ENCODE assay signal across 22 cellular contexts in genomic region chr5:173582198-173583092, GRCh38. TPM values are rescaled to one million over a fixed set of nuclear protein-coding genes. Genes with fewer than 3 reads are reported as not detected.
DNase-seq lines count a peak whose midpoint lies in the region; ATAC-seq, FAIRE-seq and TF ChIP-seq lines count a peak whose summit lies in the region.
"Had no signal": no experiment of that assay in that cellular context is flagged by ENCODE, and none has a peak within 500 bp of the region (broad histone marks: within the 10 kb centered on the region; RNA-seq: fewer than 3 reads in every experiment).

No MANE protein-coding gene starts in this region.

- POLR2A ChIA-PET in activated CD4-positive, alpha-beta T cell treated with anti-CD3 and anti-CD28 coated beads, Interleukin-2, amount 10 ng/mL, durations not matched to agents 7 days and 5 days (lab: Charles Lee): no interaction called here

- no peak for FAIRE-seq in HTR-8/SVneo (lab: Jason Lieb, UNC)
- FAIRE-seq: D721Med, TTC549 had no signal

- H3K4me3 ChIP-seq in BLaER1 (no peak overlapping the region), neural progenitor cell (no peak overlapping the region)
- H3K4me3 ChIP-seq: breast epithelium, left lung, PC-9, suprapubic skin had no signal

- no peaks in the 10 kb centered on the region for H3K79me2 ChIP-seq in neural progenitor cell (ENCODE audit: low read depth)

- H3K36me3 Mint-ChIP-seq in neural progenitor cell: peaks cover 2% of the 10 kb centered on the region
- no peaks in the 10 kb centered on the region for H3K36me3 Mint-ChIP-seq in activated CD4-positive, alpha-beta T cell treated with anti-CD3 and anti-CD28 coated beads, Interleukin-2, amount 10 ng/mL, durations not matched to agents 7 days and 5 days (ENCODE audit: low read depth)
- H3K36me3 Mint-ChIP-seq: activated naive CD8-positive, alpha-beta T cell treated with anti-CD3 and anti-CD28 coated beads, Interleukin-2, amount 10 ng/mL, durations not matched to agents 7 days and 5 days had no signal

- no peak overlapping the region for H3K4me3 Mint-ChIP-seq in neural progenitor cell
- no peak overlapping the region for H3K4me3 Mint-ChIP-seq in activated CD4-positive, alpha-beta T cell treated with anti-CD3 and anti-CD28 coated beads, Interleukin-2, amount 10 ng/mL, durations not matched to agents 7 days and 5 days
- H3K4me3 Mint-ChIP-seq: activated CD4-positive, alpha-beta T cell treated with anti-CD3 and anti-CD28 coated beads, Interleukin-2, amount 10 ng/mL, durations not matched to agents 24 days and 14 days; activated naive CD8-positive, alpha-beta T cell treated with anti-CD3 and anti-CD28 coated beads, Interleukin-2, amount 10 ng/mL, durations not matched to agents 7 days and 5 days; activated T-cell treated with anti-CD3 and anti-CD28 coated beads, Interleukin-2, amount 50 U/mL, for 4 hours; naive thymus-derived CD4-positive, alpha-beta T cell had no signal

- DNase-seq in HTR-8/SVneo (ENCODE audit: insufficient read length, low spot score): peak; percentile 18
- DNase-seq in fibroblast of peridontal ligament (ENCODE audit: extremely low read depth): peak; percentile 52
- no peak for DNase-seq in neural progenitor cell (ENCODE audit: low spot score)
- no peak for DNase-seq in activated CD4-positive, alpha-beta T cell treated with anti-CD3 and anti-CD28 coated beads, Interleukin-2, amount 10 ng/mL, durations not matched to agents 7 days and 5 days
- DNase-seq: foreskin keratinocyte, NCI-H1092 treated with DMSO at 0.1 percent for 48 hours, NCI-H774 had no signal

- H3K9me3 ChIP-seq in BLaER1 (peaks cover 49% of the 10 kb centered on the region), neural progenitor cell (ENCODE audit: low read depth) (no peaks in the 10 kb centered on the region)
- H3K9me3 ChIP-seq: SK-N-SH had no signal

- H3K9me3 Mint-ChIP-seq in neural progenitor cell: peaks cover 25% of the 10 kb centered on the region
- peaks cover 15% of the 10 kb centered on the region for H3K9me3 Mint-ChIP-seq in activated CD4-positive, alpha-beta T cell treated with anti-CD3 and anti-CD28 coated beads, Interleukin-2, amount 10 ng/mL, durations not matched to agents 7 days and 5 days

- H4K20me1 ChIP-seq in BLaER1 (no peaks in the 10 kb centered on the region), neural progenitor cell (ENCODE audit: low read depth) (no peaks in the 10 kb centered on the region)

- H3K4me1 ChIP-seq in BLaER1 (peaks cover 26% of the 10 kb centered on the region), neural progenitor cell (peaks cover 11% of the 10 kb centered on the region)
- H3K4me1 ChIP-seq: breast epithelium, foreskin keratinocyte, left lung, suprapubic skin had no signal

- H3K27me3 ChIP-seq in BLaER1 (no peaks in the 10 kb centered on the region), neural progenitor cell (no peaks in the 10 kb centered on the region)
- H3K27me3 ChIP-seq: breast epithelium, foreskin keratinocyte, left lung, suprapubic skin had no signal

- H3K27ac Mint-ChIP-seq in neural progenitor cell: peak overlapping the region; percentile 39
- no peak overlapping the region for H3K27ac Mint-ChIP-seq in activated CD4-positive, alpha-beta T cell treated with anti-CD3 and anti-CD28 coated beads, Interleukin-2, amount 10 ng/mL, durations not matched to agents 7 days and 5 days
- H3K27ac Mint-ChIP-seq: activated CD4-positive, alpha-beta T cell treated with anti-CD3 and anti-CD28 coated beads, Interleukin-2, amount 10 ng/mL, durations not matched to agents 24 days and 14 days; activated naive CD8-positive, alpha-beta T cell treated with anti-CD3 and anti-CD28 coated beads, Interleukin-2, amount 10 ng/mL, durations not matched to agents 7 days and 5 days; naive thymus-derived CD4-positive, alpha-beta T cell had no signal

- CTCF ChIA-PET in activated CD4-positive, alpha-beta T cell treated with anti-CD3 and anti-CD28 coated beads, Interleukin-2, amount 10 ng/mL, durations not matched to agents 7 days and 5 days (lab: Charles Lee): interaction anchor here (1.4 kb wide), 1 partner anchor 33 kb away, joined by 3 read pairs; no protein-coding TSS in a partner anchor

- no peak overlapping the region for H2AFZ ChIP-seq in neural progenitor cell (replicated peaks)
- H2AFZ ChIP-seq: PC-9 had no signal

- H3K9ac ChIP-seq in BLaER1 (no peak overlapping the region), neural progenitor cell (no peak overlapping the region)
- H3K9ac ChIP-seq: SK-N-SH had no signal

- peaks cover 9% of the 10 kb centered on the region for H3K4me1 Mint-ChIP-seq in neural progenitor cell
- no peaks in the 10 kb centered on the region for H3K4me1 Mint-ChIP-seq in activated CD4-positive, alpha-beta T cell treated with anti-CD3 and anti-CD28 coated beads, Interleukin-2, amount 10 ng/mL, durations not matched to agents 7 days and 5 days
- H3K4me1 Mint-ChIP-seq: activated CD4-positive, alpha-beta T cell treated with anti-CD3 and anti-CD28 coated beads, Interleukin-2, amount 10 ng/mL, durations not matched to agents 24 days and 14 days; activated naive CD8-positive, alpha-beta T cell treated with anti-CD3 and anti-CD28 coated beads, Interleukin-2, amount 10 ng/mL, durations not matched to agents 7 days and 5 days; naive thymus-derived CD4-positive, alpha-beta T cell had no signal

- no peak for ATAC-seq in HG03521 (IDR thresholded peaks at IDR 0.05; ENCODE audit: unreplicated experiment)
- no peak for ATAC-seq in SK-N-SH treated with all-trans-retinoic acid at 6 μM for 48 hours
- no peak for ATAC-seq in HG03025 (IDR thresholded peaks at IDR 0.05; ENCODE audit: low FRiP score, unreplicated experiment)
- ATAC-seq: activated T-cell treated with anti-CD3 and anti-CD28 coated beads, Interleukin-2, amount 50 U/mL, for 4 hours; naive thymus-derived CD4-positive, alpha-beta T cell had no signal

- no peaks in the 10 kb centered on the region for H3F3A ChIP-seq in neural progenitor cell (ENCODE audit: low read depth)

- H3K4me2 ChIP-seq in BLaER1 (peak overlapping the region; percentile 63), neural progenitor cell (no peak overlapping the region)
- H3K4me2 ChIP-seq: PC-9, SK-N-SH had no signal

- H3K36me3 ChIP-seq in BLaER1 (0 out of 2 replicates have a peak, but pooled peaks cover 3% of the 10 kb centered on the region), neural progenitor cell (no peaks in the 10 kb centered on the region)
- H3K36me3 ChIP-seq: breast epithelium, left lung, suprapubic skin had no signal

- TF ChIP-seq CTCF in neural progenitor cell (IDR thresholded peaks at IDR 0.05): no peak

- 0 out of 2 replicates have a peak overlapping the region, but pooled peaks have one; percentile 20 for H3K27ac ChIP-seq in BLaER1
- no peak overlapping the region for H3K27ac ChIP-seq in neural progenitor cell
- H3K27ac ChIP-seq: breast epithelium, foreskin keratinocyte, left lung, PC-9, suprapubic skin had no signal

- peaks cover 11% of the 10 kb centered on the region for H3K27me3 Mint-ChIP-seq in neural progenitor cell (ENCODE audit: insufficient read depth, low read depth)
- H3K27me3 Mint-ChIP-seq in activated CD4-positive, alpha-beta T cell treated with anti-CD3 and anti-CD28 coated beads, Interleukin-2, amount 10 ng/mL, durations not matched to agents 7 days and 5 days: no peaks in the 10 kb centered on the region
- H3K27me3 Mint-ChIP-seq: activated CD4-positive, alpha-beta T cell treated with anti-CD3 and anti-CD28 coated beads, Interleukin-2, amount 10 ng/mL, durations not matched to agents 24 days and 14 days; activated naive CD8-positive, alpha-beta T cell treated with anti-CD3 and anti-CD28 coated beads, Interleukin-2, amount 10 ng/mL, durations not matched to agents 7 days and 5 days had no signal

TF ChIP-seq in SK-N-SH treated with all-trans-retinoic acid at 6 μM for 48 hours, 23 proteins besides CTCF, POLR2A, EP300 and RAD21 (continues in another document):
- TF ChIP-seq OSR1 (CRISPR knock-in tag; IDR thresholded peaks at IDR 0.05): no peak
- TF ChIP-seq CSDC2 (CRISPR knock-in tag; IDR thresholded peaks at IDR 0.05): no peak
- no peak for TF ChIP-seq PATZ1 (CRISPR knock-in tag; IDR thresholded peaks at IDR 0.05; ENCODE audit: borderline replicate concordance)
- no peak for TF ChIP-seq ZNF565 (CRISPR knock-in tag; conservative IDR thresholded peaks at IDR 0.05; ENCODE audit: low read depth)
- no peak for TF ChIP-seq RARB (CRISPR knock-in tag; IDR thresholded peaks at IDR 0.05)
- TF ChIP-seq BACH2 (CRISPR knock-in tag; IDR thresholded peaks at IDR 0.05; ENCODE audit: borderline replicate concordance): no peak
- TF ChIP-seq, protein P1, sequence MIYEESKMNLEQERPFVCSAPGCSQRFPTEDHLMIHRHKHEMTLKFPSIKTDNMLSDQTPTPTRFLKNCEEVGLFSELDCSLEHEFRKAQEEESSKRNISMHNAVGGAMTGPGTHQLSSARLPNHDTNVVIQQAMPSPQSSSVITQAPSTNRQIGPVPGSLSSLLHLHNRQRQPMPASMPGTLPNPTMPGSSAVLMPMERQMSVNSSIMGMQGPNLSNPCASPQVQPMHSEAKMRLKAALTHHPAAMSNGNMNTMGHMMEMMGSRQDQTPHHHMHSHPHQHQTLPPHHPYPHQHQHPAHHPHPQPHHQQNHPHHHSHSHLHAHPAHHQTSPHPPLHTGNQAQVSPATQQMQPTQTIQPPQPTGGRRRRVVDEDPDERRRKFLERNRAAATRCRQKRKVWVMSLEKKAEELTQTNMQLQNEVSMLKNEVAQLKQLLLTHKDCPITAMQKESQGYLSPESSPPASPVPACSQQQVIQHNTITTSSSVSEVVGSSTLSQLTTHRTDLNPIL (CRISPR knock-in tag; IDR thresholded peaks at IDR 0.05; ENCODE audit: low read depth): no peak
- no peak for TF ChIP-seq ZNF8 (CRISPR knock-in tag; IDR thresholded peaks at IDR 0.05)
- no peak for TF ChIP-seq SNAI2 (CRISPR knock-in tag; IDR thresholded peaks at IDR 0.05)

RNA-seq across cellular contexts. Expression of gene BOD1, which starts 34.0 kb away (rescaled TPM):
- 144 and 175 TPM in 2 replicates for total RNA-seq in neural progenitor cell (ENCODE audit: low replicate concordance)
- total RNA-seq in activated CD4-positive, alpha-beta T cell treated with anti-CD3 and anti-CD28 coated beads, Interleukin-2, amount 10 ng/mL, durations not matched to agents 7 days and 5 days: 10 to 100 TPM; 17.7 to 22.6 TPM

Comparison
In these comparisons a context has a peak if more than half of its experiments do, and no peak if none do; other contexts are left out.
1. DNase-seq: peak in HTR-8/SVneo (single experiment) and fibroblast of peridontal ligament (single experiment); none in neural progenitor cell (single experiment) and activated CD4-positive, alpha-beta T cell treated with anti-CD3 and anti-CD28 coated beads, Interleukin-2, amount 10 ng/mL, durations not matched to agents 7 days and 5 days (single experiment).